ENCODE assay signal across 8 cellular contexts in genomic region chr2:30232027-30232800, GRCh38. TPM values are rescaled to one million over a fixed set of nuclear protein-coding genes. Genes with fewer than 3 reads are reported as not detected.
DNase-seq lines count a peak whose midpoint lies in the region; ATAC-seq, FAIRE-seq and TF ChIP-seq lines count a peak whose summit lies in the region.

No MANE protein-coding gene starts in this region.

- peak overlapping the region; percentile 78 for H2AFZ ChIP-seq in OCI-LY3 (ENCODE audit: low read depth, low read length)

- no peak for TF ChIP-seq EP300 in gastroesophageal sphincter (IDR thresholded peaks at IDR 0.05)

- intact Hi-C loops in pancreas (cut with DNase I): no loop called here

- no peaks in the 10 kb centered on the region for H3K79me2 ChIP-seq in OCI-LY3 (ENCODE audit: low read length)

- H3K27me3 ChIP-seq in OCI-LY3 (ENCODE audit: low read depth, low read length): peaks cover 53% of the 10 kb centered on the region
- no peaks in the 10 kb centered on the region for H3K27me3 ChIP-seq in gastroesophageal sphincter
- no peaks in the 10 kb centered on the region for H3K27me3 ChIP-seq in pancreas

- no peak for FAIRE-seq in pancreas (lab: Jason Lieb, UNC)

- peak overlapping the region; percentile 97 for H3K4me2 ChIP-seq in OCI-LY3 (ENCODE audit: low read length)

- peak overlapping the region; percentile 71 for H3K9ac ChIP-seq in OCI-LY3 (ENCODE audit: low read length)

- DNase-seq in NCI-H146 (lab: John Stamatoyannopoulos, UW) (peak; percentile 16), NCI-H146 treated with DMSO at 0.1 percent for 48 hours (lab: John Stamatoyannopoulos, UW; ENCODE audit: unreplicated experiment) (no peak), pancreas (peak; percentile 35 to 79 (median 48)), SIG-M5 treated with dmso at 0.1 percent for 504 hours (lab: John Stamatoyannopoulos, UW; ENCODE audit: unreplicated experiment) (no peak)
- DNase-seq in activated T-helper 1 cell treated with anti-CD3 and anti-CD28 coated beads, Interleukin-2, amount 50 U/mL, for 16 hours (ENCODE audit: low read depth in 1 of 2, low spot score in 1 of 2): peak; percentile 52 to 67

- H3K27ac ChIP-seq in OCI-LY3 (ENCODE audit: low read length) (no peak overlapping the region), gastroesophageal sphincter (peak overlapping the region; percentile 82 to 94 (median 91)), pancreas (peak overlapping the region in 3 of 4 donors; percentile 43 to 71 (median 68))

- no peak for TF ChIP-seq CTCF in OCI-LY3 (IDR thresholded peaks at IDR 0.05; ENCODE audit: low read depth, low read length)
- no peak for TF ChIP-seq CTCF in gastroesophageal sphincter (IDR thresholded peaks at IDR 0.05)
- TF ChIP-seq CTCF in pancreas (IDR thresholded peaks at IDR 0.05): no peak

- 0% methylated on average over 7 to 13 of the region's 67 CpGs for WGBS in gastroesophageal sphincter (ENCODE audit: low coverage in 1 of 2), 2 donors
- 3 to 8% methylated on average over 67 of the region's 67 CpGs for WGBS in pancreas, 2 donors

- H3K36me3 ChIP-seq in OCI-LY3 (replicated peaks; ENCODE audit: low read depth, low read length) (peaks cover 19% of the 10 kb centered on the region), gastroesophageal sphincter (peaks cover 0 to 24% of the 10 kb centered on the region in 2 donors), pancreas (no peaks in the 10 kb centered on the region)

- H3K4me1 ChIP-seq in OCI-LY3 (ENCODE audit: low read length) (peaks cover 36% of the 10 kb centered on the region), gastroesophageal sphincter (peaks cover 0 to 55% (median 12%) of the 10 kb centered on the region in 3 donors), pancreas (peaks cover 0 to 4% (median 0%) of the 10 kb centered on the region in 3 donors)

- H3K9me3 ChIP-seq in OCI-LY3 (ENCODE audit: insufficient read depth, low read length) (peaks cover 10% of the 10 kb centered on the region), gastroesophageal sphincter (no peaks in the 10 kb centered on the region), pancreas (no peaks in the 10 kb centered on the region)

- ATAC-seq in HG03103 (IDR thresholded peaks at IDR 0.05; ENCODE audit: low read depth, unreplicated experiment): peak; percentile 35
- ATAC-seq in gastroesophageal sphincter: peak; percentile 35
- ATAC-seq in pancreas: peak; percentile 38 to 56 (median 48)

- TF ChIP-seq POLR2A in gastroesophageal sphincter (IDR thresholded peaks at IDR 0.05): peak; percentile 36 to 40

- no peaks in the 10 kb centered on the region; the same call in 1 of the 2 replicates for H4K20me1 ChIP-seq in OCI-LY3 (ENCODE audit: insufficient read depth, low read length)

- H3K4me3 ChIP-seq in OCI-LY3 (ENCODE audit: low read length) (peak overlapping the region; percentile 86), gastroesophageal sphincter (peak overlapping the region; percentile 62 to 93), pancreas (peak overlapping the region; percentile 38 to 72 (median 54))

RNA-seq across cellular contexts. Expression of gene LBH, which starts 0.9 kb away (rescaled TPM):
- 100 to 1,000 TPM in 3 of 4 donors, 10 to 100 TPM in 1; 62.3 to 509 (median 348) TPM for total RNA-seq in gastroesophageal sphincter
- 10 to 100 TPM in 2 of 6 donors, 1 to 10 TPM in 4; 5.1 to 26.9 (median 7.4) TPM for total RNA-seq in pancreas
- 10 to 100 TPM in 1 of 2 donors, 1 to 10 TPM in 1; 4.1 to 12.1 TPM for polyA plus RNA-seq in pancreas

Comparison
In these comparisons a context has a peak if more than half of its experiments do, and no peak if none do; other contexts are left out.
1. DNase-seq: peak in NCI-H146 (single experiment), activated T-helper 1 cell treated with anti-CD3 and anti-CD28 coated beads, Interleukin-2, amount 50 U/mL, for 16 hours (2 of 2) and pancreas (6 of 6); none in NCI-H146 treated with DMSO at 0.1 percent for 48 hours (single experiment) and SIG-M5 treated with dmso at 0.1 percent for 504 hours (single experiment).
2. Peak in every context shown above with its lines, with median percentiles within 50 percentile points of each other: ATAC-seq and H3K4me3 ChIP-seq.